Comparison of ENCODE assay signal across 1 cellular context in the genomic region with DNA sequence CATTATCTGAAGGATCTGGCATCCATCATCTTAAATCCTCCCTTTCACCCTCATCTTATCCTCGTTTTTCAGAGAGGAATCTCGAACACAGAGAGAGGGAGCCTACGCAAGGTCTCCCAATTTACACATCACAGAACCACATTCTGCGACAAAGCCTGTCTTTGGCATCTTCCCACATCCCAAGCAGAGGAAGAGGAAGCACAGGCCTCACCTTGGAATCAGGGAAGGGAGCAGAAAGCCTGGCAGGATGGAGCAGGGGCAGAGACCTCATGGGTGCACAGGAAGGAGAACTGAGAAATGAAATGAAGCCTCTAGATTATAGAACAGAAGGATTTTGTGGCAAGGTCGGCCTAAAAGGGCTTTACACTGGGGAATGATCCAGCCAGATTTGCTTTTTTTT.
TF ChIP-seq lines count a peak whose summit lies in the region.

No MANE protein-coding gene starts in this region.

TF ChIP-seq in HEK293, 187 proteins besides CTCF, POLR2A, EP300 and RAD21 (continued from another document):
- TF ChIP-seq ZNF843 (tag by site-specific recombination; IDR thresholded peaks at IDR 0.05) (no peak), ZNF394 (tag by site-specific recombination; IDR thresholded peaks at IDR 0.05; ENCODE audit: borderline replicate concordance) (no peak), ZNF366 (tag by site-specific recombination; conservative IDR thresholded peaks at IDR 0.05) (0 out of 2 replicates have a peak, but pooled peaks have one; percentile 10), MYNN (tag by site-specific recombination; IDR thresholded peaks at IDR 0.05; ENCODE audit: borderline replicate concordance) (no peak), ZNF324 (tag by site-specific recombination; IDR thresholded peaks at IDR 0.05) (no peak), ZFHX2 (tag by site-specific recombination; conservative IDR thresholded peaks at IDR 0.05) (no peak), ZNF561 (tag by site-specific recombination; IDR thresholded peaks at IDR 0.05; ENCODE audit: borderline replicate concordance) (no peak), ZBTB1 (tag by site-specific recombination; IDR thresholded peaks at IDR 0.05) (no peak), IKZF3 (tag by site-specific recombination; IDR thresholded peaks at IDR 0.05) (0 out of 2 replicates have a peak, but pooled peaks have one; percentile 29), MZF1 (tag by site-specific recombination; IDR thresholded peaks at IDR 0.05; ENCODE audit: borderline replicate concordance) (no peak), ZNF138 (tag by site-specific recombination; IDR thresholded peaks at IDR 0.05; ENCODE audit: borderline replicate concordance) (no peak), ZBTB48 (tag by site-specific recombination; IDR thresholded peaks at IDR 0.05) (no peak), EGR2 (tag by site-specific recombination; IDR thresholded peaks at IDR 0.05; ENCODE audit: low read depth) (no peak), ZBTB17 (tag by site-specific recombination; IDR thresholded peaks at IDR 0.05) (peak; percentile 78), ZNF623 (tag by site-specific recombination; IDR thresholded peaks at IDR 0.05) (no peak), ZNF677 (tag by site-specific recombination; IDR thresholded peaks at IDR 0.05) (no peak)
